In the genomic region with DNA sequence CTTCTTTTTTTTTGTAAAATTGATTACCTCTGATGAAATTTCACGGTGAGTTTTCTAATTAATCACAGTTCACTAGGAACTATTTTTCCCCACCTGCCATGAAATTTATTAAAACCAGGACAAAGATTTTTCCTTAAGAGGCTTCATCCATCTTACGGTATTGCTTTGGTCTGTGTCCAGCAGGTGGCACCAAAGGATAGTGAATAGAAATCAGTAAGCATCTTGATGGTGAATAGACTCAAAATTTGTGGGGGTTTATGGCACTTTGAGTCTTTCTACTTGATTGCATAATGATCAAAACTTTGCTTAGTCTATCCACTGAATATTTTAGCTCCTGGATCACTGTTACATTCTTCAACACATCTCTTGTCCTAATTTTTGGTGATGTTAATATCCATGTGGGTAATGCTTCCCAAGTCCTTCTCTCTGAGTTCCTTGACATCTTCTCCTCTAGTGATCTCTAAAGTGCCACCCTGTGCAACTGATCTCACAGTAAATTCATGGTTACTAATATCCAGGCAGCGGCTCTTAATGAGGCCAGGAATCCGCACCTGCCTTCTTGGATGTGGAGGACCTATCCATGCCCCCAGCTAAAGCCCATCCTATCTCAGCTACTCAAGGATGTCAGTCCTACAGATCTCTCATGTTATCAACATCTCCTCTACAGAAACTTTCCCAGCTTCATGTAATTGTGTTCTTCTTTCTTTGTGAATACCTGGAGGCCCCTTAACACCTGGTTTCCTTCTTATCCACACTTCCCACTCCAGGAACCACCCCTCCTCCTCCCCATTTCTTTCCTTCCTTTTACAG, we compare ENCODE assay signal across 9 cellular contexts. TPM values are rescaled to one million over a fixed set of nuclear protein-coding genes. Genes with fewer than 3 reads are reported as not detected.
DNase-seq lines count a peak whose midpoint lies in the region; ATAC-seq lines count a peak whose summit lies in the region.
"Had no signal": no experiment of that assay in that cellular context is flagged by ENCODE, and none has a peak within 500 bp of the region (broad histone marks: within the 10 kb centered on the region; RNA-seq: fewer than 3 reads in every experiment).

No MANE protein-coding gene starts in this region.

- H3K4me2 ChIP-seq in mesendoderm (ENCODE audit: low read length) = no peak overlapping the region

- no peak overlapping the region for H3K4me3 Mint-ChIP-seq in activated CD4-positive, alpha-beta memory T cell treated with anti-CD3 and anti-CD28 coated beads for 36 hours
- H3K4me3 Mint-ChIP-seq: activated naive CD8-positive, alpha-beta T cell had no signal

- H4K5ac ChIP-seq in mesendoderm (ENCODE audit: low read length) = no peak overlapping the region

- POLR2A ChIA-PET in activated CD4-positive, alpha-beta memory T cell treated with anti-CD3 and anti-CD28 coated beads for 36 hours (lab: Charles Lee) = no interaction called here

- no peaks in the 10 kb centered on the region for H3K4me1 Mint-ChIP-seq in activated CD4-positive, alpha-beta memory T cell treated with anti-CD3 and anti-CD28 coated beads for 36 hours (ENCODE audit: low read depth)

- DNase-seq in DMS 273 (lab: John Stamatoyannopoulos, UW; ENCODE audit: unreplicated experiment) (peak; percentile 90), NCI-H774 (lab: John Stamatoyannopoulos, UW) (peak; percentile 63), mesendoderm (peak; percentile 79)
- peak; percentile 53 for DNase-seq in activated CD4-positive, alpha-beta memory T cell treated with anti-CD3 and anti-CD28 coated beads for 36 hours
- DNase-seq in effector CD4-positive, alpha-beta T cell = peak; percentile 65
- peak; percentile 24 to 36 for DNase-seq in stimulated activated CD8-positive, alpha-beta memory T cell treated with anti-CD3 and anti-CD28 coated beads, Interleukin-4, amount 100 ng/mL, for 4 hours (ENCODE audit: low read depth in 2 of 2, low spot score in 1 of 2)

- H3K23ac ChIP-seq in mesendoderm (ENCODE audit: low read length) = no peak overlapping the region

- H3K27me3 Mint-ChIP-seq in activated CD4-positive, alpha-beta memory T cell treated with anti-CD3 and anti-CD28 coated beads for 36 hours = peaks cover 8% of the 10 kb centered on the region

- H3K9me3 Mint-ChIP-seq in activated CD4-positive, alpha-beta memory T cell treated with anti-CD3 and anti-CD28 coated beads for 36 hours = peaks cover 15% of the 10 kb centered on the region

- CTCF ChIA-PET in activated CD4-positive, alpha-beta memory T cell treated with anti-CD3 and anti-CD28 coated beads for 36 hours (lab: Charles Lee) = interaction anchor here (0.6 to 3.1 kb wide), 8 partner anchors 11 to 666 kb away, joined by 3 to 12 read pairs (median 6); no protein-coding TSS in a partner anchor

- WGBS in mesendoderm (ENCODE audit: extremely low coverage, insufficient coverage, low lambda C conversion rate) = no CpG with 5 or more reads among the region's 4 CpGs

- no peaks in the 10 kb centered on the region for H3K36me3 Mint-ChIP-seq in activated CD4-positive, alpha-beta memory T cell treated with anti-CD3 and anti-CD28 coated beads for 36 hours
- H3K36me3 Mint-ChIP-seq: activated naive CD8-positive, alpha-beta T cell had no signal

- H2AK5ac ChIP-seq in mesendoderm (ENCODE audit: low read length) = no peak overlapping the region

- H3K27me3 ChIP-seq in mesendoderm (ENCODE audit: insufficient read depth, low read length, poor library complexity) = no peaks in the 10 kb centered on the region

- no peak overlapping the region for H3K18ac ChIP-seq in mesendoderm (ENCODE audit: low read length)

- no peak overlapping the region for H3K4me3 ChIP-seq in mesendoderm (ENCODE audit: low read length)

- intact Hi-C loops in activated CD4-positive, alpha-beta memory T cell treated with anti-CD3 and anti-CD28 coated beads for 36 hours (cut with micrococcal nuclease) = loop anchor here (1.0 to 2.0 kb wide), 3 partner anchors 428 to 966 kb away; partner anchors contain the start of gene NHLRC1

- no peaks in the 10 kb centered on the region for H3K79me1 ChIP-seq in mesendoderm (ENCODE audit: low read length)

- no peak overlapping the region for H3K27ac Mint-ChIP-seq in activated CD4-positive, alpha-beta memory T cell treated with anti-CD3 and anti-CD28 coated beads for 36 hours
- H3K27ac Mint-ChIP-seq: activated naive CD8-positive, alpha-beta T cell had no signal

- no peak overlapping the region for H2BK15ac ChIP-seq in mesendoderm (replicated peaks; ENCODE audit: low read depth)

- no peak overlapping the region for H4K8ac ChIP-seq in mesendoderm (ENCODE audit: low read depth, low read length)

- no peak overlapping the region for H2BK120ac ChIP-seq in mesendoderm (ENCODE audit: low read depth, low read length)

- H3K56ac ChIP-seq in mesendoderm (ENCODE audit: low read length) = no peak overlapping the region

- H3K9ac ChIP-seq in mesendoderm (ENCODE audit: low read length) = no peak overlapping the region

- ATAC-seq in HG03175 (IDR thresholded peaks at IDR 0.05; ENCODE audit: unreplicated experiment) = peak; percentile 73
- ATAC-seq in HG02981 (IDR thresholded peaks at IDR 0.05; ENCODE audit: unreplicated experiment) = no peak

- H2BK5ac ChIP-seq in mesendoderm (ENCODE audit: low read length) = no peak overlapping the region

- H3K4me1 ChIP-seq in mesendoderm (ENCODE audit: control insufficient read depth, low read depth, low read length) = no peaks in the 10 kb centered on the region

- no peak overlapping the region for H3K27ac ChIP-seq in mesendoderm (ENCODE audit: low read depth, low read length)

- H3K79me2 ChIP-seq in mesendoderm (ENCODE audit: control insufficient read depth, insufficient read depth, low read length) = no peaks in the 10 kb centered on the region

- no peaks in the 10 kb centered on the region for H3K36me3 ChIP-seq in mesendoderm (ENCODE audit: control insufficient read depth, insufficient read depth, low read length)

- H3K4ac ChIP-seq in mesendoderm (ENCODE audit: low read depth, low read length) = no peak overlapping the region

RNA-seq across cellular contexts. Expression of gene STMND1, which starts 54.5 kb away (rescaled TPM):
- total RNA-seq in activated CD4-positive, alpha-beta memory T cell treated with anti-CD3 and anti-CD28 coated beads for 36 hours = not detected
- polyA plus RNA-seq in mesendoderm (2013, experiment 1 of 2) = 0.13 TPM
- 0.08 TPM for polyA plus RNA-seq in mesendoderm (2013, experiment 2 of 2)

Comparison
In these comparisons a context has a peak if more than half of its experiments do, and no peak if none do; other contexts are left out.
1. DNase-seq: peak in every context shown above with its lines; median percentile 90 in DMS 273; 79 in mesendoderm; 65 in effector CD4-positive, alpha-beta T cell; 63 in NCI-H774; 53 in activated CD4-positive, alpha-beta memory T cell treated with anti-CD3 and anti-CD28 coated beads for 36 hours; 30 in stimulated activated CD8-positive, alpha-beta memory T cell treated with anti-CD3 and anti-CD28 coated beads, Interleukin-4, amount 100 ng/mL, for 4 hours.